In the genomic region with DNA sequence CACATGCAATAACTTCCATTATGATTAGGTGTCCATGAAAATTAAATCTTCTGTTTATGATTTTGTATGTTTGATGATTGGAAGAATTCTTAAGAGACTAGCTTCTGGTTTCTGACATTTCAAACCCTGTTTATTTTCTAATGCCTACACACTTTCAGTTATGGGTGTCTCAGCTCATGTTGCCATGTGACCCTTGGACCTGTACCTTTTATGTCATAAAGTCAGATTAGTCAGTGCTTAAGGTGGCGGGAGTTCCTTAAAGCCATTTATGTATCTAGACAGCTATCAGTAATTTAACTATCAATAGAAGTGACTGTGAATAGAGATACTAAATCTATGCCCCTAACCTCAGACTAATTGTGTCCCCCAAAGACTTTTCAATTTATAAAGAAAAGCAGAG, we compare ENCODE assay signal across 15 cellular contexts.
DNase-seq lines count a peak whose midpoint lies in the region; ATAC-seq, FAIRE-seq and TF ChIP-seq lines count a peak whose summit lies in the region.
"Had no signal": no experiment of that assay in that cellular context is flagged by ENCODE, and none has a peak within 500 bp of the region (broad histone marks: within the 10 kb centered on the region; RNA-seq: fewer than 3 reads in every experiment).

No MANE protein-coding gene starts in this region.

- in situ Hi-C loops in GM12878 (cut with MboI): no loop called here
- in situ Hi-C loops in transverse colon (cut with MboI; ENCODE audit: low pct_ligation_motif_present in 1 of 4, low pct_unique_long_range_greater_than_20kb in 1 of 4, low sequenced_read_pairs in 3 of 4): no loop called here

- ATAC-seq in GM12878 (peak; percentile 70), right lobe of liver (peak; percentile 68 to 88 (median 74))
- ATAC-seq: CD8-positive, alpha-beta T cell had no signal

- TF ChIP-seq CTCF in GM12878 (IDR thresholded peaks at IDR 0.05 in 2 of 3, conservative IDR thresholded peaks at IDR 0.05 in 1 of 3; ENCODE audit: control insufficient read depth in 2 of 3, extremely low read depth in 1 of 3, insufficient read depth in 1 of 3, low read depth in 3 of 3, low read length in 3 of 3) (no peak), right lobe of liver (IDR thresholded peaks at IDR 0.05) (no peak), transverse colon (IDR thresholded peaks at IDR 0.05) (no peak)

- H2AFZ ChIP-seq in GM12878 (ENCODE audit: control insufficient read depth, low read depth, low read length): no peak overlapping the region

- DNase-seq in DMS53 (lab: John Stamatoyannopoulos, UW) (peak; percentile 37), DMS53 treated with DMSO at 0.1 percent for 48 hours (lab: John Stamatoyannopoulos, UW; ENCODE audit: unreplicated experiment) (no peak), GM12878 (ENCODE audit: low read depth, low spot score) (no peak), right lobe of liver (no peak), transverse colon (peak; percentile 43), NCI-H2081 treated with DMSO at 0.1 percent for 48 hours (lab: John Stamatoyannopoulos, UW) (no peak), amniotic stem cell (lab: John Stamatoyannopoulos, UW) (no peak)
- DNase-seq in stimulated activated CD4-positive, alpha-beta T cell treated with anti-CD3 and anti-CD28 coated beads, Interleukin-4, amount 100 ng/mL, for 1 hour: no peak
- DNase-seq: CD8-positive, alpha-beta T cell; COR-L47; DMS79; HCEC 1CT; HFFc6 had no signal

- no peak for TF ChIP-seq EP300 in GM12878 (IDR thresholded peaks at IDR 0.05; ENCODE audit: borderline replicate concordance in 1 of 2, control insufficient read depth in 1 of 2, low read depth in 2 of 2, low read length in 2 of 2)
- no peak for TF ChIP-seq EP300 in transverse colon (IDR thresholded peaks at IDR 0.05; ENCODE audit: low read depth)

- TF ChIP-seq POLR2A in GM12878 (IDR thresholded peaks at IDR 0.05; ENCODE audit: low read depth, low read length) (no peak), right lobe of liver (IDR thresholded peaks at IDR 0.05) (no peak), transverse colon (IDR thresholded peaks at IDR 0.05) (no peak)

- no peak for TF ChIP-seq RAD21 in GM12878 (IDR thresholded peaks at IDR 0.05; ENCODE audit: insufficient read depth, low read depth, low read length)

- H3K4me3 ChIP-seq in GM12878: no peak overlapping the region
- no peak overlapping the region for H3K4me3 ChIP-seq in right lobe of liver
- no peak overlapping the region for H3K4me3 ChIP-seq in transverse colon

- no peak overlapping the region for H3K9ac ChIP-seq in GM12878 (ENCODE audit: control insufficient read depth, insufficient read depth, low read length)

- CTCF ChIA-PET in GM12878 (lab: Yijun Ruan, JAX): interaction anchor here (0.6 to 1.1 kb wide), 3 partner anchors 31 to 1986 kb away, joined by 3 to 4 read pairs (median 3); no protein-coding TSS in a partner anchor

- BruUV-seq in GM12878 (replicated peaks; lab: Mats Ljungman, UMichigan): no TSS peak

- H4K20me1 ChIP-seq in GM12878 (ENCODE audit: control insufficient read depth, insufficient read depth): no peaks in the 10 kb centered on the region

- H3K27me3 ChIP-seq in GM12878 (replicated peaks in 1 of 2; ENCODE audit: control insufficient read depth in 2 of 2, insufficient read depth in 2 of 2, low read length in 1 of 2) (no peaks in the 10 kb centered on the region), right lobe of liver (no peaks in the 10 kb centered on the region), transverse colon (no peaks in the 10 kb centered on the region)

- H3K27ac ChIP-seq in GM12878 (ENCODE audit: control insufficient read depth, insufficient read depth) (no peak overlapping the region), right lobe of liver (no peak overlapping the region), transverse colon (peak overlapping the region; percentile 18 to 55 (median 37))
- H3K27ac ChIP-seq: 22Rv1 had no signal

- RAD21 ChIA-PET in GM12878 (lab: Charles Lee; ENCODE audit: unreplicated experiment): interaction anchor here (0.9 kb wide), 1 partner anchor 437 kb away, joined by 3 read pairs; no protein-coding TSS in a partner anchor

- no peak overlapping the region for H3K4me2 ChIP-seq in GM12878 (ENCODE audit: control insufficient read depth, insufficient read depth)

- H3K79me2 ChIP-seq in GM12878 (ENCODE audit: control insufficient read depth, insufficient read depth, low read length): no peaks in the 10 kb centered on the region

- POLR2A ChIA-PET in GM12878 (lab: Charles Lee): no interaction called here

- H3K36me3 ChIP-seq in GM12878 (ENCODE audit: control insufficient read depth in 2 of 2, insufficient read depth in 2 of 2, low read length in 1 of 2) (no peaks in the 10 kb centered on the region), right lobe of liver (no peaks in the 10 kb centered on the region), transverse colon (no peaks in the 10 kb centered on the region)

- SMC1A ChIA-PET in GM12878 (lab: Charles Lee; ENCODE audit: uncharacterized antibody, unreplicated experiment): interaction anchor here (0.6 to 1.6 kb wide), 8 partner anchors 9 to 108 kb away, joined by 3 to 4 read pairs (median 3); no protein-coding TSS in a partner anchor

- 0% methylated on average over 1 of the region's 1 CpG for WGBS in GM12878 (ENCODE audit: insufficient coverage, insufficient replicate concordance, low lambda C conversion rate, missing lambda C conversion rate)
- WGBS in right lobe of liver (ENCODE audit: insufficient coverage, low coverage, low lambda C conversion rate, missing lambda C conversion rate): 86% methylated on average over 1 of the region's 1 CpG
- 0 to 48% methylated on average over 1 of the region's 1 CpG for WGBS in transverse colon (ENCODE audit: low coverage in 1 of 2), 2 donors

- FAIRE-seq in GM12878 (lab: Jason Lieb, UNC): no peak
- FAIRE-seq: GM12891 had no signal

- no peaks in the 10 kb centered on the region for H3K4me1 ChIP-seq in GM12878 (ENCODE audit: control insufficient read depth, insufficient read depth, low read length)
- H3K4me1 ChIP-seq in right lobe of liver: peaks cover 0 to 8% (median 3%) of the 10 kb centered on the region in 4 donors
- H3K4me1 ChIP-seq in transverse colon: peaks cover 0 to 27% (median 13%) of the 10 kb centered on the region in 4 donors

- intact Hi-C loops in GM12878 (cut with micrococcal nuclease; ENCODE audit: unreplicated experiment): no loop called here
- intact Hi-C loops in right lobe of liver (cut with DNase I): no loop called here
- intact Hi-C loops in transverse colon (cut with DNase I; ENCODE audit: low total_unique reads): no loop called here

- H3K9me3 ChIP-seq in GM12878 (replicated peaks; ENCODE audit: control insufficient read depth, insufficient read depth, low read length) (no peaks in the 10 kb centered on the region), right lobe of liver (no peaks in the 10 kb centered on the region), transverse colon (no peaks in the 10 kb centered on the region)

TF ChIP-seq in GM12878, 131 proteins besides CTCF, POLR2A, EP300 and RAD21:
- TF ChIP-seq RAD51 (IDR thresholded peaks at IDR 0.05) (peak; percentile 49; the same call in 1 of the 2 replicates), POLR2AphosphoS2 (IDR thresholded peaks at IDR 0.05; ENCODE audit: low read depth, low read length) (no peak)

Comparison
In these comparisons a context has a peak if more than half of its experiments do, and no peak if none do; other contexts are left out.
1. DNase-seq: peak in DMS53 (single experiment) and transverse colon (single experiment); none in DMS53 treated with DMSO at 0.1 percent for 48 hours (single experiment), GM12878 (single experiment), right lobe of liver (0 of 3), NCI-H2081 treated with DMSO at 0.1 percent for 48 hours (single experiment), stimulated activated CD4-positive, alpha-beta T cell treated with anti-CD3 and anti-CD28 coated beads, Interleukin-4, amount 100 ng/mL, for 1 hour (single experiment) and amniotic stem cell (single experiment).
2. H3K27ac ChIP-seq: peak in transverse colon (4 of 4); none in GM12878 (single experiment) and right lobe of liver (0 of 3).